ENCODE assay signal across 9 cellular contexts in the genomic region with DNA sequence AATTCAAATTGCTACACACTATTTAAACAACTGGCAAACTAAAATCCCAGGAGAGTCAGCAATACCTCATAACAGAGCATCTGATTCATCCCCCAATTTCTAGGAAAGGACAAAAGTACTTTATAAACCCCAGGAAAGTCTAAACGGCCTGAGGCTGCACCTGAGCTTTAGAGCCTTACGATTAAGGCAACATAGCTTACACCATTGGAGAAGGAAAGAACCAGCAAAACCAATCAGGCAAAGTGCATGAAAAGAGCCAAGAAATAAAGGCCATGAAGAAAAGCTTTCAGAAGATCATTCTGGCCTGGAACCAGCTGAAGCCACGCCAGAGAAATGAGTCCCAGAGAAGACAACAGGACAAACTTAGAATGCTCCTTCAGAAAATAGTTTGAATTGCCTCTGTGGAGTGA. TPM values are rescaled to one million over a fixed set of nuclear protein-coding genes. Genes with fewer than 3 reads are reported as not detected.
DNase-seq lines count a peak whose midpoint lies in the region; ATAC-seq and TF ChIP-seq lines count a peak whose summit lies in the region.
"Had no signal": no experiment of that assay in that cellular context is flagged by ENCODE, and none has a peak within 500 bp of the region (broad histone marks: within the 10 kb centered on the region; RNA-seq: fewer than 3 reads in every experiment).

No MANE protein-coding gene starts in this region.

- no peak for TF ChIP-seq EP300 in sigmoid colon (IDR thresholded peaks at IDR 0.05)

- H3K79me2 ChIP-seq in GM23338 (replicated peaks; ENCODE audit: insufficient read depth) = peaks cover 85% of the 10 kb centered on the region

- DNase-seq in GM23338 (ENCODE audit: low spot score) (no peak), ascending aorta (ENCODE audit: low spot score in 2 of 2) (no peak), cardiac muscle cell (ENCODE audit: low read depth in 1 of 2, low spot score in 1 of 2) (peak in 1 of 2 donors; percentile 63), sigmoid colon (peak; percentile 83)
- DNase-seq in activated CD8-positive, alpha-beta memory T cell treated with anti-CD3 and anti-CD28 coated beads, Interleukin-2, amount 50 U/mL, for 4 hours = no peak
- DNase-seq in activated T-helper 1 cell treated with anti-CD3 and anti-CD28 coated beads, Interleukin-12 subunit alpha, Interleukin-12 subunit beta, Interleukin-2, Interleukin-4 antibody, amounts not matched to agents 30 ng/mL and 10 ng/mL and 1 ng/mL, durations not matched to agents 14 hours and 24 hours and 36 hours (ENCODE audit: low spot score) = no peak
- no peak for DNase-seq in activated CD4-positive, alpha-beta T cell treated with anti-CD3 and anti-CD28 coated beads, Interleukin-2, amount 50 U/mL, for 48 hours

- H3K27ac ChIP-seq in GM23338 (ENCODE audit: low read depth) (peak overlapping the region; percentile 43; the same call in 1 of the 2 replicates), ascending aorta (peak overlapping the region; percentile 47 to 75), cardiac muscle cell (peak overlapping the region; percentile 68), sigmoid colon (peak overlapping the region; percentile 71 to 77 (median 74))

- H3K9me3 Mint-ChIP-seq in GM23338 = no peaks in the 10 kb centered on the region
- H3K9me3 Mint-ChIP-seq in activated T-helper 1 cell treated with anti-CD3 and anti-CD28 coated beads, Interleukin-12 subunit alpha, Interleukin-12 subunit beta, Interleukin-2, Interleukin-4 antibody, amounts not matched to agents 30 ng/mL and 10 ng/mL and 1 ng/mL, durations not matched to agents 14 hours and 24 hours and 36 hours = no peaks in the 10 kb centered on the region
- H3K9me3 Mint-ChIP-seq: type B pancreatic cell had no signal

- no peaks in the 10 kb centered on the region for H3K9me2 ChIP-seq in GM23338 (ENCODE audit: insufficient read depth)

- H3K9me3 ChIP-seq in ascending aorta = no peaks in the 10 kb centered on the region
- H3K9me3 ChIP-seq in cardiac muscle cell (ENCODE audit: low read depth) = no peaks in the 10 kb centered on the region
- H3K9me3 ChIP-seq in sigmoid colon = no peaks in the 10 kb centered on the region

- H3K4me1 Mint-ChIP-seq in GM23338 = peaks cover 15% of the 10 kb centered on the region
- peaks cover 6% of the 10 kb centered on the region for H3K4me1 Mint-ChIP-seq in activated T-helper 1 cell treated with anti-CD3 and anti-CD28 coated beads, Interleukin-12 subunit alpha, Interleukin-12 subunit beta, Interleukin-2, Interleukin-4 antibody, amounts not matched to agents 30 ng/mL and 10 ng/mL and 1 ng/mL, durations not matched to agents 14 hours and 24 hours and 36 hours (ENCODE audit: low read depth)

- TF ChIP-seq POLR2A in sigmoid colon (IDR thresholded peaks at IDR 0.05) = no peak

- H3K4me3 ChIP-seq in GM23338 (no peak overlapping the region), ascending aorta (no peak overlapping the region), cardiac muscle cell (no peak overlapping the region), sigmoid colon (no peak overlapping the region)

- H2AFZ ChIP-seq in GM23338 = no peak overlapping the region

- H4K20me1 ChIP-seq in GM23338 (replicated peaks; ENCODE audit: insufficient read depth) = peaks cover 71% of the 10 kb centered on the region

- 64 to 65% methylated on average over 3 of the region's 3 CpGs for WGBS in sigmoid colon, 2 donors

- H3K36me3 Mint-ChIP-seq in GM23338 (ENCODE audit: low read depth) = peaks cover 16% of the 10 kb centered on the region
- peaks cover 16% of the 10 kb centered on the region for H3K36me3 Mint-ChIP-seq in activated T-helper 1 cell treated with anti-CD3 and anti-CD28 coated beads, Interleukin-12 subunit alpha, Interleukin-12 subunit beta, Interleukin-2, Interleukin-4 antibody, amounts not matched to agents 30 ng/mL and 10 ng/mL and 1 ng/mL, durations not matched to agents 14 hours and 24 hours and 36 hours (ENCODE audit: low read depth)

- no peak overlapping the region for H3K4me3 Mint-ChIP-seq in GM23338
- H3K4me3 Mint-ChIP-seq in activated T-helper 1 cell treated with anti-CD3 and anti-CD28 coated beads, Interleukin-12 subunit alpha, Interleukin-12 subunit beta, Interleukin-2, Interleukin-4 antibody, amounts not matched to agents 30 ng/mL and 10 ng/mL and 1 ng/mL, durations not matched to agents 14 hours and 24 hours and 36 hours = no peak overlapping the region
- H3K4me3 Mint-ChIP-seq: type B pancreatic cell had no signal

- TF ChIP-seq CTCF in GM23338 (conservative IDR thresholded peaks at IDR 0.05; ENCODE audit: low read depth in 2 of 2) = no peak
- TF ChIP-seq CTCF in ascending aorta (IDR thresholded peaks at IDR 0.05) = no peak
- no peak for TF ChIP-seq CTCF in cardiac muscle cell (IDR thresholded peaks at IDR 0.05; ENCODE audit: low read depth, low read length)
- TF ChIP-seq CTCF in sigmoid colon (IDR thresholded peaks at IDR 0.05) = no peak

- peaks cover 4% of the 10 kb centered on the region for H3K4me1 ChIP-seq in GM23338 (ENCODE audit: insufficient read depth)
- peaks cover 12 to 26% of the 10 kb centered on the region in 2 donors for H3K4me1 ChIP-seq in ascending aorta
- peaks cover 7% of the 10 kb centered on the region for H3K4me1 ChIP-seq in cardiac muscle cell (ENCODE audit: low read depth)
- peaks cover 0 to 36% (median 30%) of the 10 kb centered on the region in 4 donors for H3K4me1 ChIP-seq in sigmoid colon

- ATAC-seq in GM23338 (no peak), HG03039 (IDR thresholded peaks at IDR 0.05; ENCODE audit: unreplicated experiment) (no peak)

- no peak overlapping the region for H3K4me2 ChIP-seq in GM23338

- no peaks in the 10 kb centered on the region for H3K27me3 ChIP-seq in GM23338 (ENCODE audit: insufficient read depth)
- H3K27me3 ChIP-seq in ascending aorta = no peaks in the 10 kb centered on the region
- no peaks in the 10 kb centered on the region for H3K27me3 ChIP-seq in cardiac muscle cell
- H3K27me3 ChIP-seq in sigmoid colon = no peaks in the 10 kb centered on the region

- no peak overlapping the region for H3K27ac Mint-ChIP-seq in GM23338
- H3K27ac Mint-ChIP-seq in activated T-helper 1 cell treated with anti-CD3 and anti-CD28 coated beads, Interleukin-12 subunit alpha, Interleukin-12 subunit beta, Interleukin-2, Interleukin-4 antibody, amounts not matched to agents 30 ng/mL and 10 ng/mL and 1 ng/mL, durations not matched to agents 14 hours and 24 hours and 36 hours = no peak overlapping the region
- H3K27ac Mint-ChIP-seq: type B pancreatic cell had no signal

- H3K36me3 ChIP-seq in GM23338 (ENCODE audit: insufficient read depth) = peaks cover 11% of the 10 kb centered on the region
- H3K36me3 ChIP-seq in ascending aorta = peaks cover 5 to 10% of the 10 kb centered on the region in 2 donors
- H3K36me3 ChIP-seq in cardiac muscle cell = peaks cover 4% of the 10 kb centered on the region
- H3K36me3 ChIP-seq in sigmoid colon = peaks cover 0 to 9% (median 3%) of the 10 kb centered on the region in 4 donors

- H3K27me3 Mint-ChIP-seq in GM23338 (ENCODE audit: insufficient read depth, low read depth, poor library complexity) = peaks cover 4% of the 10 kb centered on the region
- H3K27me3 Mint-ChIP-seq in activated T-helper 1 cell treated with anti-CD3 and anti-CD28 coated beads, Interleukin-12 subunit alpha, Interleukin-12 subunit beta, Interleukin-2, Interleukin-4 antibody, amounts not matched to agents 30 ng/mL and 10 ng/mL and 1 ng/mL, durations not matched to agents 14 hours and 24 hours and 36 hours (ENCODE audit: insufficient read depth) = no peaks in the 10 kb centered on the region
- H3K27me3 Mint-ChIP-seq: type B pancreatic cell had no signal

- H3F3A ChIP-seq in GM23338 (replicated peaks; ENCODE audit: low read depth) = peaks cover 28% of the 10 kb centered on the region

- intact Hi-C loops in ascending aorta (cut with DNase I) (loop anchor here (5.0 kb wide), 1 partner anchor 46 kb away; a partner anchor contains a TSS), sigmoid colon (cut with DNase I) (loop anchor here (5.0 kb wide), 1 partner anchor 74 kb away; no protein-coding TSS in a partner anchor)
- intact Hi-C loops in activated T-helper 1 cell treated with anti-CD3 and anti-CD28 coated beads, Interleukin-12 subunit alpha, Interleukin-12 subunit beta, Interleukin-2, Interleukin-4 antibody, amounts not matched to agents 30 ng/mL and 10 ng/mL and 1 ng/mL, durations not matched to agents 14 hours and 24 hours and 36 hours (cut with micrococcal nuclease) = no loop called here

TF ChIP-seq in GM23338, 12 proteins besides CTCF, POLR2A, EP300 and RAD21 (continues in another document):
- TF ChIP-seq EZH2phosphoT487 (IDR thresholded peaks at IDR 0.05; ENCODE audit: unreplicated experiment) (no peak), POLR2AphosphoS5 (IDR thresholded peaks at IDR 0.05; ENCODE audit: low read depth) (no peak), CREB1 (CRISPR knock-in tag; IDR thresholded peaks at IDR 0.05; ENCODE audit: low read depth) (no peak), EZH2 (IDR thresholded peaks at IDR 0.05; ENCODE audit: low read depth, unreplicated experiment) (no peak), ZNF114 (CRISPR knock-in tag; IDR thresholded peaks at IDR 0.05) (no peak), NANOG (IDR thresholded peaks at IDR 0.05; ENCODE audit: borderline replicate concordance) (no peak)
- TF ChIP-seq, protein P1, sequence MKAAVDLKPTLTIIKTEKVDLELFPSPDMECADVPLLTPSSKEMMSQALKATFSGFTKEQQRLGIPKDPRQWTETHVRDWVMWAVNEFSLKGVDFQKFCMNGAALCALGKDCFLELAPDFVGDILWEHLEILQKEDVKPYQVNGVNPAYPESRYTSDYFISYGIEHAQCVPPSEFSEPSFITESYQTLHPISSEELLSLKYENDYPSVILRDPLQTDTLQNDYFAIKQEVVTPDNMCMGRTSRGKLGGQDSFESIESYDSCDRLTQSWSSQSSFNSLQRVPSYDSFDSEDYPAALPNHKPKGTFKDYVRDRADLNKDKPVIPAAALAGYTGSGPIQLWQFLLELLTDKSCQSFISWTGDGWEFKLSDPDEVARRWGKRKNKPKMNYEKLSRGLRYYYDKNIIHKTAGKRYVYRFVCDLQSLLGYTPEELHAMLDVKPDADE (IDR thresholded peaks at IDR 0.05) = no peak

RNA-seq across cellular contexts. Expression of a gene that starts 48.1 kb away (rescaled TPM):
- total RNA-seq in GM23338 (2014; rRNA removed; shearing (Covaris generic)) = 27.2 and 32.7 TPM in 2 replicates
- 12.1 and 13.3 TPM in 2 replicates for polyA plus RNA-seq in GM23338 (2016; fragmentation: Nextera tagmentation; extraction: Ambion mirVana)
- 7.1 TPM for total RNA-seq in ascending aorta
- total RNA-seq in cardiac muscle cell = 24.3 and 26.7 TPM in 2 replicates
- polyA plus RNA-seq in cardiac muscle cell = 29.2 and 37.3 TPM in 2 replicates
- 10 to 100 TPM; 12.2 to 21.0 (median 17.2) TPM for total RNA-seq in sigmoid colon
- 10 to 100 TPM; 19.2 to 23.1 (median 19.8) TPM for polyA plus RNA-seq in sigmoid colon
- total RNA-seq in activated T-helper 1 cell treated with anti-CD3 and anti-CD28 coated beads, Interleukin-12 subunit alpha, Interleukin-12 subunit beta, Interleukin-2, Interleukin-4 antibody, amounts not matched to agents 30 ng/mL and 10 ng/mL and 1 ng/mL, durations not matched to agents 14 hours and 24 hours and 36 hours = 28.0 and 31.7 TPM in 2 replicates
